Comparison of ENCODE assay signal across 9 cellular contexts in genomic region chrX:41559662-41560061, GRCh38.
A peak's percentile ranks its signal among the peaks of the same experiment; 100 is the strongest.
DNase-seq lines count a peak whose midpoint lies in the region; ATAC-seq and TF ChIP-seq lines count a peak whose summit lies in the region.
"Had no signal": no experiment of that assay in that cellular context is flagged by ENCODE, and none has a peak within 500 bp of the region (broad histone marks: within the 10 kb centered on the region; RNA-seq: fewer than 3 reads in every experiment).

No MANE protein-coding gene starts in this region.

- H3K4me3 ChIP-seq in kidney epithelial cell (ENCODE audit: low read depth, low read length) (no peak overlapping the region), stomach (no peak overlapping the region)

- peaks cover 50% of the 10 kb centered on the region for H3K4me1 Mint-ChIP-seq in activated CD8-positive, alpha-beta memory T cell treated with anti-CD3 and anti-CD28 coated beads, Interleukin-2, amount 10 ng/mL, durations not matched to agents 7 days and 5 days
- H3K4me1 Mint-ChIP-seq in activated T-helper 1 cell treated with anti-CD3 and anti-CD28 coated beads, Interleukin-12 subunit alpha, Interleukin-12 subunit beta, Interleukin-2, Interleukin-4 antibody, amounts not matched to agents 30 ng/mL and 10 ng/mL and 1 ng/mL, durations not matched to agents 14 hours and 24 hours and 36 hours (ENCODE audit: low read depth), result peaks cover 55% of the 10 kb centered on the region

- H3K9me3 ChIP-seq in stomach, result no peaks in the 10 kb centered on the region

- peak; percentile 25 for ATAC-seq in activated CD8-positive, alpha-beta memory T cell treated with anti-CD3 and anti-CD28 coated beads, Interleukin-2, amount 10 ng/mL, durations not matched to agents 7 days and 5 days
- ATAC-seq in GM18502 (IDR thresholded peaks at IDR 0.05; ENCODE audit: poor library complexity, unreplicated experiment), result no peak

- H3K9me3 Mint-ChIP-seq in activated CD8-positive, alpha-beta memory T cell treated with anti-CD3 and anti-CD28 coated beads, Interleukin-2, amount 10 ng/mL, durations not matched to agents 7 days and 5 days (ENCODE audit: low read depth), result no peaks in the 10 kb centered on the region
- H3K9me3 Mint-ChIP-seq in activated T-helper 1 cell treated with anti-CD3 and anti-CD28 coated beads, Interleukin-12 subunit alpha, Interleukin-12 subunit beta, Interleukin-2, Interleukin-4 antibody, amounts not matched to agents 30 ng/mL and 10 ng/mL and 1 ng/mL, durations not matched to agents 14 hours and 24 hours and 36 hours, result no peaks in the 10 kb centered on the region

- H3K4me1 ChIP-seq in stomach, result peaks cover 0 to 23% (median 3%) of the 10 kb centered on the region in 4 donors

- CTCF ChIA-PET in activated CD8-positive, alpha-beta memory T cell treated with anti-CD3 and anti-CD28 coated beads, Interleukin-2, amount 10 ng/mL, durations not matched to agents 7 days and 5 days (lab: Charles Lee), result no interaction called here

- H3K4me3 Mint-ChIP-seq in activated CD8-positive, alpha-beta memory T cell treated with anti-CD3 and anti-CD28 coated beads, Interleukin-2, amount 10 ng/mL, durations not matched to agents 7 days and 5 days, result peak overlapping the region; percentile 47
- H3K4me3 Mint-ChIP-seq in activated T-helper 1 cell treated with anti-CD3 and anti-CD28 coated beads, Interleukin-12 subunit alpha, Interleukin-12 subunit beta, Interleukin-2, Interleukin-4 antibody, amounts not matched to agents 30 ng/mL and 10 ng/mL and 1 ng/mL, durations not matched to agents 14 hours and 24 hours and 36 hours, result peak overlapping the region; percentile 59

- no peak for TF ChIP-seq EP300 in stomach (IDR thresholded peaks at IDR 0.05)

- no peaks in the 10 kb centered on the region for H3K27me3 ChIP-seq in kidney epithelial cell (ENCODE audit: control insufficient read depth, insufficient read depth, low read length)
- no peaks in the 10 kb centered on the region for H3K27me3 ChIP-seq in stomach

- H3K27ac Mint-ChIP-seq in activated CD8-positive, alpha-beta memory T cell treated with anti-CD3 and anti-CD28 coated beads, Interleukin-2, amount 10 ng/mL, durations not matched to agents 7 days and 5 days, result peak overlapping the region; percentile 87
- peak overlapping the region; percentile 82 for H3K27ac Mint-ChIP-seq in activated T-helper 1 cell treated with anti-CD3 and anti-CD28 coated beads, Interleukin-12 subunit alpha, Interleukin-12 subunit beta, Interleukin-2, Interleukin-4 antibody, amounts not matched to agents 30 ng/mL and 10 ng/mL and 1 ng/mL, durations not matched to agents 14 hours and 24 hours and 36 hours

- WGBS in stomach, 5 donors, result 21 to 71% (median 57%) methylated on average over 5 of the region's 5 CpGs

- no peaks in the 10 kb centered on the region for H3K27me3 Mint-ChIP-seq in activated CD8-positive, alpha-beta memory T cell treated with anti-CD3 and anti-CD28 coated beads, Interleukin-2, amount 10 ng/mL, durations not matched to agents 7 days and 5 days
- H3K27me3 Mint-ChIP-seq in activated T-helper 1 cell treated with anti-CD3 and anti-CD28 coated beads, Interleukin-12 subunit alpha, Interleukin-12 subunit beta, Interleukin-2, Interleukin-4 antibody, amounts not matched to agents 30 ng/mL and 10 ng/mL and 1 ng/mL, durations not matched to agents 14 hours and 24 hours and 36 hours (ENCODE audit: insufficient read depth), result no peaks in the 10 kb centered on the region

- H3K36me3 Mint-ChIP-seq in activated CD8-positive, alpha-beta memory T cell treated with anti-CD3 and anti-CD28 coated beads, Interleukin-2, amount 10 ng/mL, durations not matched to agents 7 days and 5 days, result peaks cover 6% of the 10 kb centered on the region
- H3K36me3 Mint-ChIP-seq in activated T-helper 1 cell treated with anti-CD3 and anti-CD28 coated beads, Interleukin-12 subunit alpha, Interleukin-12 subunit beta, Interleukin-2, Interleukin-4 antibody, amounts not matched to agents 30 ng/mL and 10 ng/mL and 1 ng/mL, durations not matched to agents 14 hours and 24 hours and 36 hours (ENCODE audit: low read depth), result peaks cover 5% of the 10 kb centered on the region

- TF ChIP-seq CTCF in kidney epithelial cell (IDR thresholded peaks at IDR 0.05; ENCODE audit: insufficient read depth, low read length, poor library complexity, severe bottlenecking) (no peak), stomach (IDR thresholded peaks at IDR 0.05) (no peak)

- TF ChIP-seq POLR2A in stomach (IDR thresholded peaks at IDR 0.05), result no peak

- no peaks in the 10 kb centered on the region for H3K36me3 ChIP-seq in kidney epithelial cell (ENCODE audit: control insufficient read depth, insufficient read depth, low read length)
- no peaks in the 10 kb centered on the region for H3K36me3 ChIP-seq in stomach

- peak overlapping the region; percentile 41 to 75 (median 67) for H3K27ac ChIP-seq in stomach
- H3K27ac ChIP-seq: C4-2B had no signal

- DNase-seq in activated CD8-positive, alpha-beta memory T cell treated with anti-CD3 and anti-CD28 coated beads, Interleukin-2, amount 10 ng/mL, durations not matched to agents 7 days and 5 days, result peak; percentile 48
- DNase-seq in activated CD8-positive, alpha-beta memory T cell treated with anti-CD3 and anti-CD28 coated beads for 24 hours, result no peak
- DNase-seq in activated T-helper 1 cell treated with anti-CD3 and anti-CD28 coated beads, Interleukin-12 subunit alpha, Interleukin-12 subunit beta, Interleukin-2, Interleukin-4 antibody, amounts not matched to agents 30 ng/mL and 10 ng/mL and 1 ng/mL, durations not matched to agents 14 hours and 24 hours and 36 hours (ENCODE audit: low spot score), result peak; percentile 17
- DNase-seq in kidney epithelial cell (ENCODE audit: low read depth) (peak; percentile 57), stomach (no peak), DMS79 (lab: John Stamatoyannopoulos, UW) (no peak), NCI-H146 treated with DMSO at 0.1 percent for 48 hours (lab: John Stamatoyannopoulos, UW; ENCODE audit: unreplicated experiment) (no peak)

- intact Hi-C loops in activated T-helper 1 cell treated with anti-CD3 and anti-CD28 coated beads, Interleukin-12 subunit alpha, Interleukin-12 subunit beta, Interleukin-2, Interleukin-4 antibody, amounts not matched to agents 30 ng/mL and 10 ng/mL and 1 ng/mL, durations not matched to agents 14 hours and 24 hours and 36 hours (cut with micrococcal nuclease), result loop anchor here (1.0 to 5.0 kb wide), 6 partner anchors 38 to 1998 kb away; partner anchors contain the start of gene CASK
- intact Hi-C loops in stomach (cut with DNase I; ENCODE audit: low total_unique reads), result no loop called here

Comparison
In these comparisons a context has a peak if more than half of its experiments do, and no peak if none do; other contexts are left out.
1. DNase-seq: peak in activated CD8-positive, alpha-beta memory T cell treated with anti-CD3 and anti-CD28 coated beads, Interleukin-2, amount 10 ng/mL, durations not matched to agents 7 days and 5 days (single experiment), activated T-helper 1 cell treated with anti-CD3 and anti-CD28 coated beads, Interleukin-12 subunit alpha, Interleukin-12 subunit beta, Interleukin-2, Interleukin-4 antibody, amounts not matched to agents 30 ng/mL and 10 ng/mL and 1 ng/mL, durations not matched to agents 14 hours and 24 hours and 36 hours (single experiment) and kidney epithelial cell (single experiment); none in activated CD8-positive, alpha-beta memory T cell treated with anti-CD3 and anti-CD28 coated beads for 24 hours (single experiment), stomach (single experiment), DMS79 (single experiment) and NCI-H146 treated with DMSO at 0.1 percent for 48 hours (single experiment).